ENCODE assay signal across 17 cellular contexts in the genomic region with DNA sequence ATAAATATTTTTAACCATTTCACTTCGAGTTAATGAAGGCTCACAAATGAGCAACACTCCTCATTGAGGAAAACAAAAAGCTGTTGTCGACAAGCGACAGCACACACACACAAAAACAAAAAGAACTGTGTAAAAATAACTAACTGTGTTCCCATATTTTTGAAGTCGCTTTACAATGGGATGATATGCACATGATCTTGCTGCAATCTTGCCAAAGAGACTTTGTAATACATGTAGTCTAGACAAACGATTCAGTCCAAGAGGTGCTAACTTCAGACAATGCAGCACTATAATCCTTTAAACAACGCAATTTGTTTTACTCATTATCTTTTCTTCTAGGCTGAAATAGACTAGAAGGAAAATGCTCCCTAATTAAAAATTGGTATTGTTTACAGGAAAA.
"Had no signal": no experiment of that assay in that cellular context is flagged by ENCODE, and none has a peak within 500 bp of the region (broad histone marks: within the 10 kb centered on the region; RNA-seq: fewer than 3 reads in every experiment).

No MANE protein-coding gene starts in this region.

- H3K4me1 Mint-ChIP-seq: neural crest cell had no signal

- H3K9me3 ChIP-seq: heart right ventricle, left ventricle myocardium inferior, ovary, thoracic aorta had no signal

- DNase-seq: activated CD4-positive, alpha-beta T cell treated with anti-CD3 and anti-CD28 coated beads, Interleukin-2, amount 50 U/mL, for 4 hours; activated gamma-delta T cell treated with Interleukin-2 at 50 U/mL for 16 hours; activated naive CD8-positive, alpha-beta T cell treated with anti-CD3 and anti-CD28 coated beads for 36 hours; activated T-cell treated with anti-CD3 and anti-CD28 coated beads, Interleukin-2, amount 50 U/mL, for 72 hours; foreskin keratinocyte; heart right ventricle; islet precursor cell; left ventricle myocardium inferior; ovary; stimulated activated CD4-positive, alpha-beta T cell treated with anti-CD3 and anti-CD28 coated beads, Interleukin-15, amount 100 ng/mL, for 24 hours; stimulated activated CD4-positive, alpha-beta T cell treated with anti-CD3 and anti-CD28 coated beads, Interleukin-4, amount 100 ng/mL, for 24 hours had no signal

- H3K4me3 ChIP-seq: heart right ventricle, left ventricle myocardium inferior, ovary, thoracic aorta had no signal

- H3K27ac Mint-ChIP-seq: stimulated activated naive CD8-positive, alpha-beta T cell treated with anti-CD3 and anti-CD28 coated beads, Interleukin-15, Interleukin-2, amounts not matched to agents 100 ng/mL and 50 ng/mL, for 24 hours; T-helper 2 cell treated with Interferon-gamma antibody and Interleukin-4, amounts not matched to agents 5 μg/mL and 100 μg/mL, for 36 hours had no signal

- H3K27me3 ChIP-seq: foreskin keratinocyte, heart right ventricle, ovary had no signal

- ATAC-seq: activated CD4-positive, CD25-positive, alpha-beta regulatory T cell treated with anti-CD3 and anti-CD28 coated beads, Interleukin-2, amount 50 U/mL, for 24 hours; activated T-cell treated with anti-CD3 and anti-CD28 coated beads, Interleukin-2, amount 50 U/mL, for 72 hours; foreskin keratinocyte; heart right ventricle had no signal

- H3K36me3 ChIP-seq: ovary had no signal

- H3K27ac ChIP-seq: foreskin keratinocyte, heart right ventricle, left ventricle myocardium inferior, ovary, thoracic aorta had no signal

- H3K4me1 ChIP-seq: foreskin keratinocyte, heart right ventricle, left ventricle myocardium inferior had no signal

- FAIRE-seq: bronchial epithelial cell had no signal

- H3K27me3 Mint-ChIP-seq: activated naive CD8-positive, alpha-beta T cell treated with anti-CD3 and anti-CD28 coated beads for 36 hours; stimulated activated naive CD8-positive, alpha-beta T cell treated with anti-CD3 and anti-CD28 coated beads, Interleukin-15, Interleukin-2, amounts not matched to agents 100 ng/mL and 50 ng/mL, for 24 hours had no signal

- H3K9me3 Mint-ChIP-seq: activated naive CD8-positive, alpha-beta T cell treated with anti-CD3 and anti-CD28 coated beads for 36 hours; activated T-cell treated with anti-CD3 and anti-CD28 coated beads, Interleukin-2, amount 50 U/mL, for 72 hours; neural crest cell; stimulated activated naive CD8-positive, alpha-beta T cell treated with anti-CD3 and anti-CD28 coated beads, Interleukin-15, Interleukin-2, amounts not matched to agents 100 ng/mL and 50 ng/mL, for 24 hours; T-helper 2 cell treated with Interferon-gamma antibody and Interleukin-4, amounts not matched to agents 5 μg/mL and 100 μg/mL, for 36 hours had no signal

- H3K4me3 Mint-ChIP-seq: activated naive CD8-positive, alpha-beta T cell treated with anti-CD3 and anti-CD28 coated beads for 36 hours; activated T-cell treated with anti-CD3 and anti-CD28 coated beads, Interleukin-2, amount 50 U/mL, for 72 hours; stimulated activated naive CD8-positive, alpha-beta T cell treated with anti-CD3 and anti-CD28 coated beads, Interleukin-15, Interleukin-2, amounts not matched to agents 100 ng/mL and 50 ng/mL, for 24 hours; T-helper 2 cell treated with Interferon-gamma antibody and Interleukin-4, amounts not matched to agents 5 μg/mL and 100 μg/mL, for 36 hours had no signal
